In genomic region chr10:97040706-97041105, GRCh38 we compare ENCODE assay signal across 34 cellular contexts.
"Had no signal": no experiment of that assay in that cellular context is flagged by ENCODE, and none has a peak within 500 bp of the region (broad histone marks: within the 10 kb centered on the region; RNA-seq: fewer than 3 reads in every experiment).

No MANE protein-coding gene starts in this region.

- H3K36me3 ChIP-seq: MG63 had no signal

- H3K27ac ChIP-seq: KMS-11 had no signal

- H3K4me3 ChIP-seq: MG63 had no signal

- H3K4me2 ChIP-seq: KMS-11 had no signal

- DNase-seq: Karpas-422, Kasumi-1, MG63, MM.1S, MV-4-11, NCI-H1048, NCI-H1092, NCI-H1092 treated with DMSO at 0.1 percent for 48 hours, NCI-H1105, NCI-H1105 treated with DMSO at 0.1 percent for 48 hours, NCI-H1417, NCI-H1417 treated with DMSO at 0.1 percent for 48 hours, NCI-H1436, NCI-H1436 treated with DMSO at 0.1 percent for 48 hours, NCI-H146, NCI-H1694, NCI-H1694 treated with DMSO at 0.1 percent for 48 hours, NCI-H187, NCI-H187 treated with DMSO at 0.1 percent for 48 hours, NCI-H1930, NCI-H2029, NCI-H2029 treated with DMSO at 0.1 percent for 48 hours, NCI-H2081, NCI-H2081 treated with DMSO at 0.1 percent for 48 hours, NCI-H2107, NCI-H2171, NCI-H2171 treated with DMSO at 0.1 percent for 48 hours, NCI-H2227 treated with DMSO at 0.1 percent for 48 hours, NCI-H226, NCI-H345, NCI-H446, NCI-H446 treated with DMSO at 0.1 percent for 48 hours, NCI-H510A had no signal

- H3K9me3 ChIP-seq: MG63 had no signal

- H3K9ac ChIP-seq: KMS-11 had no signal

- H3K27me3 ChIP-seq: MG63 had no signal
